In genomic region chrX:119237526-119238035, GRCh38 we compare ENCODE assay signal across 1 cellular context.
TF ChIP-seq lines count a peak whose summit lies in the region.

No MANE protein-coding gene starts in this region.

TF ChIP-seq in GM23338, 12 proteins besides CTCF, POLR2A, EP300 and RAD21 (continued from another document):
- TF ChIP-seq ZNF462 (CRISPR knock-in tag; IDR thresholded peaks at IDR 0.05), result no peak
- TF ChIP-seq EZH2 (IDR thresholded peaks at IDR 0.05; ENCODE audit: low read depth, unreplicated experiment), result no peak
- TF ChIP-seq POLR2AphosphoS5 (IDR thresholded peaks at IDR 0.05; ENCODE audit: low read depth), result no peak
